In the genomic region with DNA sequence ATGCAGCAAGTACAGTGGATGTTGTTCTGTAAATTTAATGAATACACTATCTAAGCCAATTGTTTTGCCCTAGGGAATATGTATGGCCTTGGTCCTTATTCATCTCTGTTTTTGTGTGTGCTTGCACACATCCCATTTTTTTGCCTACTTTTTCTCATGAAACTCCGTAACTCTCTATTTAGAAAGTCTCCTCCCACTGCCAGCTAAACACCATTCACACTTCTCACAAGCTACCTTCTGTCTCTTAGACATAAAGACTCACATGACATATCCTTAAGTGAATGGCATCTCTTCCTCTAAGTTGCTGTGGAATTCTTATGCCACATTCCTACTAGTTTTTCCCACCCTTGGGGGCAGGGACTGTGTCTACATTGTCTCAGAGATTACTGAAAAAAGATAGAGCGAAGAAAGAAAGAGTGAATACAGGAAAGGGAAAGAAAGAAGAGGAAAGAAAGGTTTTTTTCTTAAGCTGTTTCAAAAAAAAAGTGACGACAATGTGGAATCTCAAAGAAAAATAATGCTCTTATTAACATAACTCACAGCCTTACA, we compare ENCODE assay signal across 27 cellular contexts.
DNase-seq lines count a peak whose midpoint lies in the region; ATAC-seq, FAIRE-seq and TF ChIP-seq lines count a peak whose summit lies in the region.
"Had no signal": no experiment of that assay in that cellular context is flagged by ENCODE, and none has a peak within 500 bp of the region (broad histone marks: within the 10 kb centered on the region; RNA-seq: fewer than 3 reads in every experiment).

No MANE protein-coding gene starts in this region.

- no peak overlapping the region for H2BK15ac ChIP-seq in mesendoderm (replicated peaks; ENCODE audit: low read depth)

- H3K9me3 ChIP-seq in ectodermal cell (ENCODE audit: control insufficient read depth, low read length): no peaks in the 10 kb centered on the region
- H3K9me3 ChIP-seq in GM23248 (ENCODE audit: low read depth): no peaks in the 10 kb centered on the region
- H3K9me3 ChIP-seq: BE2C, Caco-2 had no signal

- no peaks in the 10 kb centered on the region for H3K9me2 ChIP-seq in GM23248 (ENCODE audit: insufficient read depth)

- H2AFZ ChIP-seq in GM23248: no peak overlapping the region

- no peaks in the 10 kb centered on the region for H3K79me1 ChIP-seq in mesendoderm (ENCODE audit: low read length)

- no peak overlapping the region for H3K4me3 ChIP-seq in ectodermal cell (ENCODE audit: insufficient read depth, low read depth, low read length)
- no peak overlapping the region for H3K4me3 ChIP-seq in mesendoderm (ENCODE audit: low read length)
- H3K4me3 ChIP-seq in GM23248: no peak overlapping the region
- H3K4me3 ChIP-seq: GM12878 had no signal

- peak; percentile 18 for FAIRE-seq in GM19239 (lab: Jason Lieb, UNC)
- FAIRE-seq: A204.1, GM12878, HTR-8/SVneo had no signal

- H3K56ac ChIP-seq in mesendoderm (ENCODE audit: low read length): no peak overlapping the region

- no peak overlapping the region for H3K4ac ChIP-seq in mesendoderm (ENCODE audit: low read depth, low read length)

- 69 to 90% methylated on average over 2 to 3 of the region's 3 CpGs for WGBS in ectodermal cell, 2 experiments
- WGBS in mesendoderm (ENCODE audit: extremely low coverage, insufficient coverage, low lambda C conversion rate): no CpG with 5 or more reads among the region's 3 CpGs
- 65 to 82% methylated on average over 3 of the region's 3 CpGs for WGBS in GM23248 (ENCODE audit: low coverage in 1 of 2, low lambda C conversion rate in 2 of 2, missing lambda C conversion rate in 2 of 2), 2 experiments

- H3K9me3 Mint-ChIP-seq in osteocyte (ENCODE audit: unreplicated experiment) (no peaks in the 10 kb centered on the region), HFFc6 (no peaks in the 10 kb centered on the region)

- H2AK5ac ChIP-seq in mesendoderm (ENCODE audit: low read length): no peak overlapping the region

- no peak overlapping the region for H2BK120ac ChIP-seq in mesendoderm (ENCODE audit: low read depth, low read length)

- H4K5ac ChIP-seq in mesendoderm (ENCODE audit: low read length): no peak overlapping the region

- H3K4me1 ChIP-seq in ectodermal cell (ENCODE audit: control insufficient read depth, insufficient read depth, low read length) (peaks cover 9% of the 10 kb centered on the region), mesendoderm (ENCODE audit: control insufficient read depth, low read depth, low read length) (no peaks in the 10 kb centered on the region), GM23248 (ENCODE audit: insufficient read depth) (no peaks in the 10 kb centered on the region)
- H3K4me1 ChIP-seq: BE2C, Caco-2 had no signal

- H3K36me3 Mint-ChIP-seq in osteocyte (ENCODE audit: unreplicated experiment) (peaks cover 8% of the 10 kb centered on the region), HFFc6 (ENCODE audit: low read depth) (no peaks in the 10 kb centered on the region)
- H3K36me3 Mint-ChIP-seq: CD4-positive, CD25-positive, alpha-beta regulatory T cell had no signal

- in situ Hi-C loops in GM23248 (cut with MboI): no loop called here

- H4K20me1 ChIP-seq in GM23248 (ENCODE audit: insufficient read depth): no peaks in the 10 kb centered on the region

- H3K27ac ChIP-seq in ectodermal cell (ENCODE audit: insufficient read depth, low read depth, low read length, poor library complexity, severe bottlenecking) (peak overlapping the region; percentile 63), mesendoderm (ENCODE audit: low read depth, low read length) (no peak overlapping the region), GM23248 (no peak overlapping the region)

- H3K4me2 ChIP-seq in mesendoderm (ENCODE audit: low read length) (no peak overlapping the region), GM23248 (ENCODE audit: unreplicated experiment) (no peak overlapping the region)

- H3K79me2 ChIP-seq in mesendoderm (ENCODE audit: control insufficient read depth, insufficient read depth, low read length): no peaks in the 10 kb centered on the region
- H3K79me2 ChIP-seq in GM23248 (ENCODE audit: insufficient read depth): no peaks in the 10 kb centered on the region

- TF ChIP-seq CTCF in osteocyte (IDR thresholded peaks at IDR 0.05) (no peak), HFFc6 (IDR thresholded peaks at IDR 0.05) (no peak)

- H3K4me1 Mint-ChIP-seq in osteocyte (ENCODE audit: unreplicated experiment): peaks cover 11% of the 10 kb centered on the region
- no peaks in the 10 kb centered on the region for H3K4me1 Mint-ChIP-seq in HFFc6 (ENCODE audit: low read depth)
- H3K4me1 Mint-ChIP-seq: CD4-positive, CD25-positive, alpha-beta regulatory T cell had no signal

- H3K36me3 ChIP-seq in ectodermal cell (ENCODE audit: control insufficient read depth, insufficient read depth, low read length): no peaks in the 10 kb centered on the region
- H3K36me3 ChIP-seq in mesendoderm (ENCODE audit: control insufficient read depth, insufficient read depth, low read length): no peaks in the 10 kb centered on the region
- no peaks in the 10 kb centered on the region for H3K36me3 ChIP-seq in GM23248 (ENCODE audit: low read depth)
- H3K36me3 ChIP-seq: BE2C had no signal

- no peak overlapping the region for H3K23ac ChIP-seq in mesendoderm (ENCODE audit: low read length)

- H3K27me3 ChIP-seq in ectodermal cell (ENCODE audit: control insufficient read depth, insufficient read depth, low read length, poor library complexity, severe bottlenecking) (no peaks in the 10 kb centered on the region), mesendoderm (ENCODE audit: insufficient read depth, low read length, poor library complexity) (no peaks in the 10 kb centered on the region), GM23248 (replicated peaks; ENCODE audit: insufficient read depth) (no peaks in the 10 kb centered on the region)
- H3K27me3 ChIP-seq: BE2C had no signal

- H4K8ac ChIP-seq in mesendoderm (ENCODE audit: low read depth, low read length): no peak overlapping the region

- DNase-seq in GM19239 (ENCODE audit: insufficient read length, low spot score): no peak
- DNase-seq in mesendoderm: peak; percentile 17
- no peak for DNase-seq in osteocyte (ENCODE audit: extremely low spot score, unreplicated experiment)
- DNase-seq in GM23248: no peak
- no peak for DNase-seq in NCI-H2029 (lab: John Stamatoyannopoulos, UW)
- no peak for DNase-seq in HFFc6
- DNase-seq: BE2C; Caco-2; CD4-positive, CD25-positive, alpha-beta regulatory T cell; DMS 273 treated with DMSO at 0.1 percent for 48 hours; DMS79 treated with DMSO at 0.1 percent for 48 hours; GOT3; IMR-90; NCI-H1105; NCI-H146; NCI-H2029 treated with DMSO at 0.1 percent for 48 hours; NCI-H345; NCI-H524; NCI-H774; NK-92 treated with Interleukin-12 subunit alpha and Interleukin-12 subunit beta, amount 100 ng/mL, for 24 hours had no signal

- no peak overlapping the region for H3K4me3 Mint-ChIP-seq in osteocyte (ENCODE audit: unreplicated experiment)
- no peak overlapping the region for H3K4me3 Mint-ChIP-seq in HFFc6
- H3K4me3 Mint-ChIP-seq: CD4-positive, CD25-positive, alpha-beta regulatory T cell had no signal

- H3F3A ChIP-seq in GM23248 (ENCODE audit: insufficient read depth): no peaks in the 10 kb centered on the region

- no peak overlapping the region for H2BK5ac ChIP-seq in mesendoderm (ENCODE audit: low read length)

- no peak overlapping the region for H3K9ac ChIP-seq in mesendoderm (ENCODE audit: low read length)
- H3K9ac ChIP-seq in GM23248: no peak overlapping the region

- no peak overlapping the region for H3K18ac ChIP-seq in mesendoderm (ENCODE audit: low read length)

- H3K27ac Mint-ChIP-seq in osteocyte (ENCODE audit: unreplicated experiment) (peak overlapping the region; percentile 27), HFFc6 (no peak overlapping the region)
- H3K27ac Mint-ChIP-seq: CD4-positive, CD25-positive, alpha-beta regulatory T cell had no signal

- no peak for ATAC-seq in GM21576 (IDR thresholded peaks at IDR 0.05; ENCODE audit: unreplicated experiment)
- ATAC-seq: GM12878, HCT116, Panc1 had no signal

- no peaks in the 10 kb centered on the region for H3K27me3 Mint-ChIP-seq in osteocyte (ENCODE audit: unreplicated experiment)
- peaks cover 4% of the 10 kb centered on the region for H3K27me3 Mint-ChIP-seq in HFFc6 (ENCODE audit: insufficient read depth)
